ENCODE assay signal across 1 cellular context in the genomic region with DNA sequence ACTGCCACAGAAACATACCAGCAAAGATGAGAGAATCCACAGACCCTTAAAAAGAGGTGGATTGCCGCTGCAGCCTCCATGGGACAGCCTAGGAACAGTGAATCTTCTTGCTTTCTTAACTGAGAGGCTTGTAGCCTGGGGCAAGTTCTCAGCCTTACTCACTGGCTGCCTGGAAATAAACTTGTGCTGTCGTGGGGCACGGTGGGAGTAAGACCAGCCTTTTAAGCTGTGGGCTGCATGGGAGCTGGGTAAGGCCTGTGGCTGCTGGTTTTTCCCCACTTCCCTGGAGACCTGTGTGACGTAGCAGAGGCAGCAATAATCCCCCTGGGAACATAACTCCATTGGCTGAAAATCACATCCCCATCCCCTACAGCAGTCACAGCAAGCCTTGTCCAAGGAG.
TF ChIP-seq lines count a peak whose summit lies in the region.

No MANE protein-coding gene starts in this region.

TF ChIP-seq in GM23338, 12 proteins besides CTCF, POLR2A, EP300 and RAD21 (continued from another document):
- TF ChIP-seq, protein P1, sequence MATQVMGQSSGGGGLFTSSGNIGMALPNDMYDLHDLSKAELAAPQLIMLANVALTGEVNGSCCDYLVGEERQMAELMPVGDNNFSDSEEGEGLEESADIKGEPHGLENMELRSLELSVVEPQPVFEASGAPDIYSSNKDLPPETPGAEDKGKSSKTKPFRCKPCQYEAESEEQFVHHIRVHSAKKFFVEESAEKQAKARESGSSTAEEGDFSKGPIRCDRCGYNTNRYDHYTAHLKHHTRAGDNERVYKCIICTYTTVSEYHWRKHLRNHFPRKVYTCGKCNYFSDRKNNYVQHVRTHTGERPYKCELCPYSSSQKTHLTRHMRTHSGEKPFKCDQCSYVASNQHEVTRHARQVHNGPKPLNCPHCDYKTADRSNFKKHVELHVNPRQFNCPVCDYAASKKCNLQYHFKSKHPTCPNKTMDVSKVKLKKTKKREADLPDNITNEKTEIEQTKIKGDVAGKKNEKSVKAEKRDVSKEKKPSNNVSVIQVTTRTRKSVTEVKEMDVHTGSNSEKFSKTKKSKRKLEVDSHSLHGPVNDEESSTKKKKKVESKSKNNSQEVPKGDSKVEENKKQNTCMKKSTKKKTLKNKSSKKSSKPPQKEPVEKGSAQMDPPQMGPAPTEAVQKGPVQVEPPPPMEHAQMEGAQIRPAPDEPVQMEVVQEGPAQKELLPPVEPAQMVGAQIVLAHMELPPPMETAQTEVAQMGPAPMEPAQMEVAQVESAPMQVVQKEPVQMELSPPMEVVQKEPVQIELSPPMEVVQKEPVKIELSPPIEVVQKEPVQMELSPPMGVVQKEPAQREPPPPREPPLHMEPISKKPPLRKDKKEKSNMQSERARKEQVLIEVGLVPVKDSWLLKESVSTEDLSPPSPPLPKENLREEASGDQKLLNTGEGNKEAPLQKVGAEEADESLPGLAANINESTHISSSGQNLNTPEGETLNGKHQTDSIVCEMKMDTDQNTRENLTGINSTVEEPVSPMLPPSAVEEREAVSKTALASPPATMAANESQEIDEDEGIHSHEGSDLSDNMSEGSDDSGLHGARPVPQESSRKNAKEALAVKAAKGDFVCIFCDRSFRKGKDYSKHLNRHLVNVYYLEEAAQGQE (IDR thresholded peaks at IDR 0.05; ENCODE audit: unreplicated experiment) = no peak
- TF ChIP-seq ZNF331 (CRISPR knock-in tag; IDR thresholded peaks at IDR 0.05; ENCODE audit: low read depth) = no peak
- no peak for TF ChIP-seq JUNB (IDR thresholded peaks at IDR 0.05; ENCODE audit: unreplicated experiment)
- TF ChIP-seq ZNF114 (CRISPR knock-in tag; IDR thresholded peaks at IDR 0.05) = no peak
- TF ChIP-seq CREB1 (CRISPR knock-in tag; IDR thresholded peaks at IDR 0.05; ENCODE audit: low read depth) = no peak
- TF ChIP-seq NANOG (IDR thresholded peaks at IDR 0.05; ENCODE audit: borderline replicate concordance) = no peak
- TF ChIP-seq, protein P2, sequence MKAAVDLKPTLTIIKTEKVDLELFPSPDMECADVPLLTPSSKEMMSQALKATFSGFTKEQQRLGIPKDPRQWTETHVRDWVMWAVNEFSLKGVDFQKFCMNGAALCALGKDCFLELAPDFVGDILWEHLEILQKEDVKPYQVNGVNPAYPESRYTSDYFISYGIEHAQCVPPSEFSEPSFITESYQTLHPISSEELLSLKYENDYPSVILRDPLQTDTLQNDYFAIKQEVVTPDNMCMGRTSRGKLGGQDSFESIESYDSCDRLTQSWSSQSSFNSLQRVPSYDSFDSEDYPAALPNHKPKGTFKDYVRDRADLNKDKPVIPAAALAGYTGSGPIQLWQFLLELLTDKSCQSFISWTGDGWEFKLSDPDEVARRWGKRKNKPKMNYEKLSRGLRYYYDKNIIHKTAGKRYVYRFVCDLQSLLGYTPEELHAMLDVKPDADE (IDR thresholded peaks at IDR 0.05) = no peak
- TF ChIP-seq STAT1 (IDR thresholded peaks at IDR 0.05; ENCODE audit: unreplicated experiment) = no peak
